8 cellular contexts compared by ENCODE assay signal in genomic region chr2:84970956-84971798, GRCh38. TPM values are rescaled to one million over a fixed set of nuclear protein-coding genes. Genes with fewer than 3 reads are reported as not detected.
DNase-seq lines count a peak whose midpoint lies in the region; ATAC-seq and TF ChIP-seq lines count a peak whose summit lies in the region.

KCMF1 (plus strand) TSS chr2:84971161; CDS start chr2:84971452, 291 bp downstream.

- peak within 1 kb of the TSS; percentile 96 to 98 for H3K27ac ChIP-seq in left lung

- no peaks in the 10 kb centered on the region for H3K9me3 ChIP-seq in left lung

- intact Hi-C loops in left lung (cut with DNase I), result no loop called here

- ATAC-seq in HG02870 (IDR thresholded peaks at IDR 0.05; ENCODE audit: unreplicated experiment) (peak; percentile 41), left lung (peak; percentile 67)

- H3K4me3 ChIP-seq in left lung, result peak within 1 kb of the TSS; percentile 69 to 85

- H3K27me3 ChIP-seq in left lung, result no peaks in the 10 kb centered on the region

- peak; percentile 75 for DNase-seq in NK-92 treated with Interleukin-12 subunit alpha and Interleukin-12 subunit beta, amount 100 ng/mL, for 24 hours (lab: John Stamatoyannopoulos, UW)
- DNase-seq in NK-92 (lab: John Stamatoyannopoulos, UW; ENCODE audit: unreplicated experiment) (no peak), NCI-H226 (peak; percentile 72), dedifferentiated amniotic fluid mesenchymal stem cell (ENCODE audit: extremely low spot score) (peak; percentile 29), left lung (peak; percentile 90 to 96)
- DNase-seq in activated CD4-positive, alpha-beta T cell treated with anti-CD3 and anti-CD28 coated beads, Interleukin-2, amount 50 U/mL, for 4 hours, result peak; percentile 66 to 69
- peak; percentile 75 for DNase-seq in stimulated activated CD4-positive, alpha-beta T cell treated with anti-CD3 and anti-CD28 coated beads, Interleukin-2, amount 100 ng/mL, for 4 hours (ENCODE audit: low read depth)

- H3K36me3 ChIP-seq in left lung, result peaks cover 0 to 4% of the 10 kb centered on the region in 2 donors

- peaks cover 6 to 71% of the 10 kb centered on the region in 2 donors for H3K4me1 ChIP-seq in left lung

- no peak for TF ChIP-seq CTCF in left lung (IDR thresholded peaks at IDR 0.05)

RNA-seq across cellular contexts. Expression of gene KCMF1, which starts in this region (rescaled TPM):
- total RNA-seq in left lung, result 10 to 100 TPM; 66.4 to 87.1 TPM
